In genomic region chr1:26109229-26110164, GRCh38 we compare ENCODE assay signal across 2 cellular contexts.
TF ChIP-seq lines count a peak whose summit lies in the region.

No MANE protein-coding gene starts in this region.

TF ChIP-seq in A549, 52 proteins besides CTCF, POLR2A, EP300 and RAD21:
- TF ChIP-seq FOSL2 (IDR thresholded peaks at IDR 0.05) = no peak
- TF ChIP-seq FOSL2 (CRISPR knock-in tag; IDR thresholded peaks at IDR 0.05) = no peak
- no peak for TF ChIP-seq CEBPB (IDR thresholded peaks at IDR 0.05)
- TF ChIP-seq ESRRA (IDR thresholded peaks at IDR 0.05; ENCODE audit: borderline replicate concordance, low read length) = no peak
- TF ChIP-seq SMC3 (IDR thresholded peaks at IDR 0.05) = no peak
- TF ChIP-seq NR3C1 (IDR thresholded peaks at IDR 0.05) = no peak
- no peak for TF ChIP-seq MAZ (IDR thresholded peaks at IDR 0.05; ENCODE audit: borderline replicate concordance, low read depth, low read length)
- TF ChIP-seq GATA3 (IDR thresholded peaks at IDR 0.05; ENCODE audit: borderline replicate concordance) = no peak
- TF ChIP-seq BHLHE40 (IDR thresholded peaks at IDR 0.05; ENCODE audit: low read depth, low read length) = no peak
- TF ChIP-seq POLR2AphosphoS2 (conservative IDR thresholded peaks at IDR 0.05; ENCODE audit: low read length) = no peak
- no peak for TF ChIP-seq RFX5 (IDR thresholded peaks at IDR 0.05)
- no peak for TF ChIP-seq CBX8 (IDR thresholded peaks at IDR 0.05)
- TF ChIP-seq EHF (CRISPR knock-in tag; IDR thresholded peaks at IDR 0.05) = no peak
- TF ChIP-seq ZC3H11A (IDR thresholded peaks at IDR 0.05) = no peak
- no peak for TF ChIP-seq PHF8 (IDR thresholded peaks at IDR 0.05; ENCODE audit: borderline replicate concordance, low read depth)
- no peak for TF ChIP-seq FOXS1 (CRISPR knock-in tag; IDR thresholded peaks at IDR 0.05)

TF ChIP-seq in liver, 16 proteins besides CTCF, POLR2A, EP300 and RAD21 (continued from another document):
- TF ChIP-seq NR2F2 (IDR thresholded peaks at IDR 0.05) = no peak
